23 cellular contexts compared by ENCODE assay signal in genomic region chr10:74997163-74997562, GRCh38.
DNase-seq lines count a peak whose midpoint lies in the region; ATAC-seq, FAIRE-seq and TF ChIP-seq lines count a peak whose summit lies in the region.
"Had no signal": no experiment of that assay in that cellular context is flagged by ENCODE, and none has a peak within 500 bp of the region (broad histone marks: within the 10 kb centered on the region; RNA-seq: fewer than 3 reads in every experiment).

No MANE protein-coding gene starts in this region.

- H3K9ac ChIP-seq in K562 (ENCODE audit: insufficient read depth in 1 of 2, low read depth in 2 of 2, low read length in 2 of 2): no peak overlapping the region
- H3K9ac ChIP-seq in HepG2 (ENCODE audit: insufficient read depth, low read depth, low read length): no peak overlapping the region
- H3K9ac ChIP-seq: BLaER1 treated with 17β-estradiol and CSF1 and Interleukin-3, amounts not matched to agents 10 nM and 100 nM had no signal

- H3K4me2 ChIP-seq in K562 (ENCODE audit: insufficient read depth, low read length) (no peak overlapping the region), HepG2 (ENCODE audit: low read depth, low read length) (no peak overlapping the region)
- H3K4me2 ChIP-seq: A549; BLaER1 treated with 17β-estradiol and CSF1 and Interleukin-3, amounts not matched to agents 10 nM and 100 nM had no signal

- H3K4me1 ChIP-seq in K562 (replicated peaks in 1 of 2; ENCODE audit: control insufficient read depth in 2 of 2, insufficient read depth in 2 of 2, low read length in 2 of 2): no peaks in the 10 kb centered on the region
- peaks cover 4% of the 10 kb centered on the region; the same call in 1 of the 2 replicates for H3K4me1 ChIP-seq in HepG2 (ENCODE audit: insufficient read depth, low read length)
- H3K4me1 ChIP-seq: A549, Caco-2 had no signal

- 54% methylated on average over 4 of the region's 4 CpGs for WGBS in K562 (ENCODE audit: insufficient coverage, low coverage, missing lambda C conversion rate)
- WGBS in HepG2 (ENCODE audit: low lambda C conversion rate): 85% methylated on average over 4 of the region's 4 CpGs

- no peaks in the 10 kb centered on the region for H3K79me2 ChIP-seq in K562 (ENCODE audit: control insufficient read depth, insufficient read depth, low read length)
- H3K79me2 ChIP-seq in HepG2 (ENCODE audit: insufficient read depth, low read length): no peaks in the 10 kb centered on the region

- no peak for DNase-seq in activated CD4-positive, alpha-beta T cell treated with anti-CD3 and anti-CD28 coated beads, Interleukin-2, amount 10 ng/mL, durations not matched to agents 24 days and 14 days
- DNase-seq in activated CD4-positive, alpha-beta T cell treated with anti-CD3 and anti-CD28 coated beads for 36 hours: no peak
- DNase-seq in K562 (ENCODE audit: extremely low read depth in 1 of 4, low spot score in 3 of 4) (no peak), HepG2 (ENCODE audit: low spot score) (no peak), GM03348 (ENCODE audit: low spot score) (no peak)
- no peak for DNase-seq in activated CD8-positive, alpha-beta memory T cell treated with anti-CD3 and anti-CD28 coated beads, Interleukin-2, amount 10 ng/mL, durations not matched to agents 7 days and 5 days
- DNase-seq: AML-193; Caco-2; Calu3; CD4-positive, alpha-beta T cell; CD8-positive, alpha-beta T cell; DMS79 treated with DMSO at 0.1 percent for 48 hours; GF-D8 had no signal

- H3K9me3 ChIP-seq in K562 (replicated peaks; ENCODE audit: control insufficient read depth, insufficient read depth, low read depth, low read length) (no peaks in the 10 kb centered on the region), HepG2 (ENCODE audit: low read length) (no peaks in the 10 kb centered on the region)
- H3K9me3 ChIP-seq: A549, Caco-2 had no signal

- peaks cover 3% of the 10 kb centered on the region for H3K9me3 Mint-ChIP-seq in activated CD4-positive, alpha-beta T cell treated with anti-CD3 and anti-CD28 coated beads, Interleukin-2, amount 10 ng/mL, durations not matched to agents 24 days and 14 days
- no peaks in the 10 kb centered on the region for H3K9me3 Mint-ChIP-seq in activated CD4-positive, alpha-beta T cell treated with anti-CD3 and anti-CD28 coated beads for 36 hours (ENCODE audit: low read depth)
- no peaks in the 10 kb centered on the region for H3K9me3 Mint-ChIP-seq in activated CD8-positive, alpha-beta memory T cell treated with anti-CD3 and anti-CD28 coated beads, Interleukin-2, amount 10 ng/mL, durations not matched to agents 7 days and 5 days (ENCODE audit: low read depth)
- H3K9me3 Mint-ChIP-seq: CD4-positive, alpha-beta T cell; CD8-positive, alpha-beta T cell had no signal

- H3K4me3 Mint-ChIP-seq in activated CD4-positive, alpha-beta T cell treated with anti-CD3 and anti-CD28 coated beads, Interleukin-2, amount 10 ng/mL, durations not matched to agents 24 days and 14 days: no peak overlapping the region
- no peak overlapping the region for H3K4me3 Mint-ChIP-seq in activated CD4-positive, alpha-beta T cell treated with anti-CD3 and anti-CD28 coated beads for 36 hours
- H3K4me3 Mint-ChIP-seq in activated CD8-positive, alpha-beta memory T cell treated with anti-CD3 and anti-CD28 coated beads, Interleukin-2, amount 10 ng/mL, durations not matched to agents 7 days and 5 days: no peak overlapping the region
- H3K4me3 Mint-ChIP-seq: B cell; CD4-positive, alpha-beta T cell; CD8-positive, alpha-beta T cell had no signal

- no peaks in the 10 kb centered on the region for H4K20me1 ChIP-seq in K562 (replicated peaks; ENCODE audit: control insufficient read depth, insufficient read depth, low read length)
- no peaks in the 10 kb centered on the region for H4K20me1 ChIP-seq in HepG2 (ENCODE audit: insufficient read depth, low read length)
- H4K20me1 ChIP-seq: BLaER1 treated with 17β-estradiol and CSF1 and Interleukin-3, amounts not matched to agents 10 nM and 100 nM had no signal

- H3K36me3 Mint-ChIP-seq in activated CD4-positive, alpha-beta T cell treated with anti-CD3 and anti-CD28 coated beads, Interleukin-2, amount 10 ng/mL, durations not matched to agents 24 days and 14 days (ENCODE audit: low read depth): peaks cover 23% of the 10 kb centered on the region
- peaks cover 13% of the 10 kb centered on the region for H3K36me3 Mint-ChIP-seq in activated CD4-positive, alpha-beta T cell treated with anti-CD3 and anti-CD28 coated beads for 36 hours (ENCODE audit: low read depth)
- H3K36me3 Mint-ChIP-seq in activated CD8-positive, alpha-beta memory T cell treated with anti-CD3 and anti-CD28 coated beads, Interleukin-2, amount 10 ng/mL, durations not matched to agents 7 days and 5 days: peaks cover 21% of the 10 kb centered on the region

- H2AFZ ChIP-seq in K562 (ENCODE audit: low read depth, low read length) (no peak overlapping the region), HepG2 (ENCODE audit: low read length) (no peak overlapping the region)

- POLR2A ChIA-PET in activated CD4-positive, alpha-beta T cell treated with anti-CD3 and anti-CD28 coated beads for 36 hours (lab: Charles Lee): no interaction called here
- POLR2A ChIA-PET in K562 (lab: Yijun Ruan, JAX): no interaction called here
- POLR2A ChIA-PET in HepG2 (lab: Yijun Ruan, JAX): no interaction called here

- H3K27me3 ChIP-seq in K562 (ENCODE audit: control insufficient read depth in 2 of 2, insufficient read depth in 2 of 2, low read length in 2 of 2) (no peaks in the 10 kb centered on the region), HepG2 (ENCODE audit: control insufficient read depth in 1 of 2, insufficient read depth in 2 of 2, low read length in 2 of 2) (no peaks in the 10 kb centered on the region)
- H3K27me3 ChIP-seq: BLaER1 treated with 17β-estradiol and CSF1 and Interleukin-3, amounts not matched to agents 10 nM and 100 nM had no signal

- no peaks in the 10 kb centered on the region for H3K9me1 ChIP-seq in K562 (ENCODE audit: control insufficient read depth, insufficient read depth, low read length)

- H3K27me3 Mint-ChIP-seq in activated CD4-positive, alpha-beta T cell treated with anti-CD3 and anti-CD28 coated beads, Interleukin-2, amount 10 ng/mL, durations not matched to agents 24 days and 14 days: no peaks in the 10 kb centered on the region
- no peaks in the 10 kb centered on the region for H3K27me3 Mint-ChIP-seq in activated CD4-positive, alpha-beta T cell treated with anti-CD3 and anti-CD28 coated beads for 36 hours
- H3K27me3 Mint-ChIP-seq in activated CD8-positive, alpha-beta memory T cell treated with anti-CD3 and anti-CD28 coated beads, Interleukin-2, amount 10 ng/mL, durations not matched to agents 7 days and 5 days: no peaks in the 10 kb centered on the region
- H3K27me3 Mint-ChIP-seq: B cell; CD4-positive, alpha-beta T cell had no signal

- H3K4me3 ChIP-seq in K562: no peak overlapping the region
- H3K4me3 ChIP-seq in HepG2 (replicated peaks in 1 of 3; ENCODE audit: insufficient read depth in 1 of 3, low read depth in 2 of 3, low read length in 3 of 3): no peak overlapping the region
- H3K4me3 ChIP-seq: A549; BLaER1 treated with 17β-estradiol and CSF1 and Interleukin-3, amounts not matched to agents 10 nM and 100 nM; GM12878 had no signal

- TF ChIP-seq EP300 in K562 (IDR thresholded peaks at IDR 0.05; ENCODE audit: low read length): no peak
- no peak for TF ChIP-seq EP300 in HepG2 (IDR thresholded peaks at IDR 0.05; ENCODE audit: low read depth in 2 of 2, low read length in 2 of 2)
- no peak for TF ChIP-seq EP300 in HepG2 (CRISPR knock-in tag; IDR thresholded peaks at IDR 0.05; ENCODE audit: borderline replicate concordance)

- no peaks in the 10 kb centered on the region for H3K36me3 ChIP-seq in K562 (ENCODE audit: control insufficient read depth, insufficient read depth, low read length)
- H3K36me3 ChIP-seq in HepG2 (replicated peaks in 1 of 2; ENCODE audit: control insufficient read depth in 1 of 2, insufficient read depth in 2 of 2, low read length in 2 of 2): peaks cover 4 to 10% of the 10 kb centered on the region in 2 experiments; a peak in 3 of 5 replicates

- H3K27ac Mint-ChIP-seq in activated CD4-positive, alpha-beta T cell treated with anti-CD3 and anti-CD28 coated beads, Interleukin-2, amount 10 ng/mL, durations not matched to agents 24 days and 14 days: peak overlapping the region; percentile 42
- H3K27ac Mint-ChIP-seq in activated CD4-positive, alpha-beta T cell treated with anti-CD3 and anti-CD28 coated beads for 36 hours: no peak overlapping the region
- no peak overlapping the region for H3K27ac Mint-ChIP-seq in activated CD8-positive, alpha-beta memory T cell treated with anti-CD3 and anti-CD28 coated beads, Interleukin-2, amount 10 ng/mL, durations not matched to agents 7 days and 5 days
- H3K27ac Mint-ChIP-seq: B cell; CD4-positive, alpha-beta T cell; CD8-positive, alpha-beta T cell had no signal

- TF ChIP-seq CTCF in K562 (IDR thresholded peaks at IDR 0.05 in 2 of 3, conservative IDR thresholded peaks at IDR 0.05 in 1 of 3; ENCODE audit: insufficient read depth in 2 of 3, low read depth in 1 of 3, low read length in 3 of 3) (no peak), HepG2 (CRISPR knock-in tag; IDR thresholded peaks at IDR 0.05) (no peak)

- in situ Hi-C loops in K562 (cut with MboI) (no loop called here), HepG2 (cut with HindIII; ENCODE audit: extremely low pct_ligation_motif_present, low pct_unique_long_range_greater_than_20kb) (no loop called here)

- H3K4me1 Mint-ChIP-seq in activated CD4-positive, alpha-beta T cell treated with anti-CD3 and anti-CD28 coated beads, Interleukin-2, amount 10 ng/mL, durations not matched to agents 24 days and 14 days: peaks cover 13% of the 10 kb centered on the region
- H3K4me1 Mint-ChIP-seq in activated CD4-positive, alpha-beta T cell treated with anti-CD3 and anti-CD28 coated beads for 36 hours: peaks cover 28% of the 10 kb centered on the region
- H3K4me1 Mint-ChIP-seq in activated CD8-positive, alpha-beta memory T cell treated with anti-CD3 and anti-CD28 coated beads, Interleukin-2, amount 10 ng/mL, durations not matched to agents 7 days and 5 days: peaks cover 24% of the 10 kb centered on the region

- intact Hi-C loops in activated CD4-positive, alpha-beta T cell treated with anti-CD3 and anti-CD28 coated beads, Interleukin-2, amount 10 ng/mL, durations not matched to agents 24 days and 14 days (cut with micrococcal nuclease): no loop called here
- intact Hi-C loops in activated CD4-positive, alpha-beta T cell treated with anti-CD3 and anti-CD28 coated beads for 36 hours (cut with DNase I, micrococcal nuclease): no loop called here
- intact Hi-C loops in K562 (cut with micrococcal nuclease) (no loop called here), HepG2 (cut with micrococcal nuclease; ENCODE audit: unreplicated experiment) (no loop called here)

- CTCF ChIA-PET in activated CD4-positive, alpha-beta T cell treated with anti-CD3 and anti-CD28 coated beads for 36 hours (lab: Charles Lee): no interaction called here
- CTCF ChIA-PET in K562 (lab: Yijun Ruan, JAX; ENCODE audit: low intra/inter-chr PET ratio): no interaction called here
- CTCF ChIA-PET in HepG2 (lab: Yijun Ruan, JAX; ENCODE audit: low intra/inter-chr PET ratio, low total read pairs): no interaction called here
- CTCF ChIA-PET in activated CD8-positive, alpha-beta memory T cell treated with anti-CD3 and anti-CD28 coated beads, Interleukin-2, amount 10 ng/mL, durations not matched to agents 7 days and 5 days (lab: Charles Lee): interaction anchor here (1.3 kb wide), 1 partner anchor 23 kb away, joined by 3 read pairs; no protein-coding TSS in a partner anchor

- FAIRE-seq in K562 (lab: Jason Lieb, UNC) (no peak), HepG2 (lab: Jason Lieb, UNC) (no peak)
- FAIRE-seq: A549, D721Med, G401.6, GM12878, GM12892, GM18507 had no signal

- TF ChIP-seq POLR2A in K562 (conservative IDR thresholded peaks at IDR 0.05) (no peak), HepG2 (IDR thresholded peaks at IDR 0.05; ENCODE audit: insufficient read depth in 1 of 2, low read depth in 2 of 2, low read length in 2 of 2) (no peak)

- BruUV-seq in K562 (replicated peaks; lab: Mats Ljungman, UMichigan) (no TSS peak), HepG2 (replicated peaks; lab: Mats Ljungman, UMichigan) (no TSS peak)

- TF ChIP-seq RAD21 in K562 (CRISPR knock-in tag; conservative IDR thresholded peaks at IDR 0.05 in 1 of 2, IDR thresholded peaks at IDR 0.05 in 1 of 2): no peak
- TF ChIP-seq RAD21 in HepG2 (CRISPR knock-in tag; IDR thresholded peaks at IDR 0.05): no peak

- ATAC-seq in activated CD4-positive, alpha-beta T cell treated with anti-CD3 and anti-CD28 coated beads for 36 hours: no peak
- ATAC-seq in K562 (no peak), HepG2 (no peak)
- no peak for ATAC-seq in activated CD8-positive, alpha-beta memory T cell treated with anti-CD3 and anti-CD28 coated beads, Interleukin-2, amount 10 ng/mL, durations not matched to agents 7 days and 5 days
- ATAC-seq: A549; CD8-positive, alpha-beta T cell; GM12878 had no signal

- H3K27ac ChIP-seq in K562 (ENCODE audit: extremely low read depth, low read depth, low read length): no peak overlapping the region
- H3K27ac ChIP-seq in HepG2 (ENCODE audit: extremely low read length, insufficient read depth, low read length): no peak overlapping the region
- H3K27ac ChIP-seq: 22Rv1; A549; BLaER1 treated with 17β-estradiol and CSF1 and Interleukin-3, amounts not matched to agents 10 nM and 100 nM; C4-2B had no signal
